In genomic region chr9:8643464-8643863, GRCh38 we compare ENCODE assay signal across 18 cellular contexts.
DNase-seq lines count a peak whose midpoint lies in the region; ATAC-seq and TF ChIP-seq lines count a peak whose summit lies in the region.
"Had no signal": no experiment of that assay in that cellular context is flagged by ENCODE, and none has a peak within 500 bp of the region (broad histone marks: within the 10 kb centered on the region; RNA-seq: fewer than 3 reads in every experiment).

No MANE protein-coding gene starts in this region.

- H3K79me1 ChIP-seq in neuronal stem cell (ENCODE audit: low read depth, low read length) = peaks cover 3% of the 10 kb centered on the region

- no CpG with 5 or more reads among the region's 6 CpGs for WGBS in neuronal stem cell (ENCODE audit: extremely low coverage in 2 of 2, insufficient read length in 2 of 2, insufficient replicate concordance in 1 of 2), 2 donors

- H3K23ac ChIP-seq in neuronal stem cell (ENCODE audit: low read depth, low read length, poor library complexity) = peak overlapping the region; percentile 50

- peak overlapping the region; percentile 88 for H4K91ac ChIP-seq in neuronal stem cell (ENCODE audit: low read depth, low read length, poor library complexity)

- H3K9ac ChIP-seq in neuronal stem cell (ENCODE audit: low read depth, low read length, poor library complexity) = no peak overlapping the region

- no peak overlapping the region for H3K27ac Mint-ChIP-seq in activated naive CD8-positive, alpha-beta T cell treated with anti-CD3 and anti-CD28 coated beads, Interleukin-2, amount 50 U/mL, for 24 hours
- H3K27ac Mint-ChIP-seq in activated naive CD8-positive, alpha-beta T cell treated with anti-CD3 and anti-CD28 coated beads for 36 hours = no peak overlapping the region
- no peak overlapping the region for H3K27ac Mint-ChIP-seq in glutamatergic neuron (ENCODE audit: unreplicated experiment)
- H3K27ac Mint-ChIP-seq: CD4-positive, alpha-beta T cell; GM23338 had no signal

- peak overlapping the region; percentile 86 for H3K18ac ChIP-seq in neuronal stem cell (ENCODE audit: low read length)

- H3K4me1 Mint-ChIP-seq in activated naive CD8-positive, alpha-beta T cell treated with anti-CD3 and anti-CD28 coated beads, Interleukin-2, amount 50 U/mL, for 24 hours = no peaks in the 10 kb centered on the region
- H3K4me1 Mint-ChIP-seq in activated naive CD8-positive, alpha-beta T cell treated with anti-CD3 and anti-CD28 coated beads for 36 hours = no peaks in the 10 kb centered on the region
- peaks cover 13% of the 10 kb centered on the region for H3K4me1 Mint-ChIP-seq in glutamatergic neuron (ENCODE audit: low read depth, unreplicated experiment)

- no peak overlapping the region for H3K14ac ChIP-seq in neuronal stem cell (ENCODE audit: low read length)

- no peak for DNase-seq in activated naive CD8-positive, alpha-beta T cell treated with anti-CD3 and anti-CD28 coated beads, Interleukin-2, amount 50 U/mL, for 24 hours
- no peak for DNase-seq in activated naive CD8-positive, alpha-beta T cell treated with anti-CD3 and anti-CD28 coated beads for 36 hours
- no peak for DNase-seq in glutamatergic neuron
- DNase-seq in neuronal stem cell (ENCODE audit: low spot score) = no peak
- DNase-seq in substantia nigra (lab: John Stamatoyannopoulos, UW) = no peak
- DNase-seq: AML-193; CD4-positive, alpha-beta T cell; DMS153; DMS79; GDM1; H7 had no signal

- no peak overlapping the region for H2BK12ac ChIP-seq in neuronal stem cell (ENCODE audit: low read length)

- H3K9me3 ChIP-seq in neuronal stem cell (replicated peaks in 1 of 2; ENCODE audit: control insufficient read depth in 2 of 2, insufficient read depth in 1 of 2, low read depth in 1 of 2, low read length in 2 of 2) = peaks cover 0 to 3% of the 10 kb centered on the region in 2 donors
- H3K9me3 ChIP-seq: A549 had no signal

- no peak overlapping the region for H3K27ac ChIP-seq in neuronal stem cell (replicated peaks; ENCODE audit: low read length)
- peak overlapping the region; percentile 7 for H3K27ac ChIP-seq in substantia nigra (ENCODE audit: low read depth, low read length, poor library complexity, severe bottlenecking)
- H3K27ac ChIP-seq: 22Rv1, A549, C4-2B had no signal

- no peaks in the 10 kb centered on the region for H3K27me3 ChIP-seq in neuronal stem cell (ENCODE audit: control insufficient read depth in 3 of 3, insufficient read depth in 3 of 3, low read depth in 1 of 3, low read length in 3 of 3)

- H3K4me1 ChIP-seq in neuronal stem cell (ENCODE audit: control insufficient read depth in 2 of 2, insufficient read depth in 1 of 2, low read depth in 1 of 2, low read length in 2 of 2) = peaks cover 0 to 1% of the 10 kb centered on the region in 2 donors
- H3K4me1 ChIP-seq: A549 had no signal

- no peak overlapping the region for H2BK5ac ChIP-seq in neuronal stem cell (ENCODE audit: low read length)

- peak overlapping the region; percentile 54 for H4K8ac ChIP-seq in neuronal stem cell (ENCODE audit: low read depth, low read length)

- H2BK15ac ChIP-seq in neuronal stem cell (ENCODE audit: low read length) = no peak overlapping the region

- H2BK120ac ChIP-seq in neuronal stem cell (ENCODE audit: low read depth, low read length) = no peak overlapping the region

- H3K4ac ChIP-seq in neuronal stem cell (ENCODE audit: low read length) = no peak overlapping the region

- no peaks in the 10 kb centered on the region for H3K36me3 Mint-ChIP-seq in activated naive CD8-positive, alpha-beta T cell treated with anti-CD3 and anti-CD28 coated beads, Interleukin-2, amount 50 U/mL, for 24 hours (ENCODE audit: low read depth)
- H3K36me3 Mint-ChIP-seq in activated naive CD8-positive, alpha-beta T cell treated with anti-CD3 and anti-CD28 coated beads for 36 hours = no peaks in the 10 kb centered on the region
- H3K36me3 Mint-ChIP-seq in glutamatergic neuron (ENCODE audit: unreplicated experiment) = no peaks in the 10 kb centered on the region

- no peak overlapping the region for H3K4me3 Mint-ChIP-seq in activated naive CD8-positive, alpha-beta T cell treated with anti-CD3 and anti-CD28 coated beads, Interleukin-2, amount 50 U/mL, for 24 hours
- no peak overlapping the region for H3K4me3 Mint-ChIP-seq in activated naive CD8-positive, alpha-beta T cell treated with anti-CD3 and anti-CD28 coated beads for 36 hours
- peak overlapping the region; percentile 25 for H3K4me3 Mint-ChIP-seq in glutamatergic neuron (ENCODE audit: unreplicated experiment)
- H3K4me3 Mint-ChIP-seq: CD4-positive, alpha-beta T cell; GM23338 had no signal

- H3K9me3 Mint-ChIP-seq in activated naive CD8-positive, alpha-beta T cell treated with anti-CD3 and anti-CD28 coated beads, Interleukin-2, amount 50 U/mL, for 24 hours = no peaks in the 10 kb centered on the region
- H3K9me3 Mint-ChIP-seq in activated naive CD8-positive, alpha-beta T cell treated with anti-CD3 and anti-CD28 coated beads for 36 hours = no peaks in the 10 kb centered on the region
- H3K9me3 Mint-ChIP-seq in glutamatergic neuron (ENCODE audit: unreplicated experiment) = peaks cover 11% of the 10 kb centered on the region
- H3K9me3 Mint-ChIP-seq: CD4-positive, alpha-beta T cell; GM23338 had no signal

- no peak overlapping the region for H3K4me2 ChIP-seq in neuronal stem cell (ENCODE audit: insufficient read depth, low read length, poor library complexity, severe bottlenecking)
- H3K4me2 ChIP-seq: A549, GM23338 had no signal

- H3K27me3 Mint-ChIP-seq in activated naive CD8-positive, alpha-beta T cell treated with anti-CD3 and anti-CD28 coated beads, Interleukin-2, amount 50 U/mL, for 24 hours = no peaks in the 10 kb centered on the region
- no peaks in the 10 kb centered on the region for H3K27me3 Mint-ChIP-seq in activated naive CD8-positive, alpha-beta T cell treated with anti-CD3 and anti-CD28 coated beads for 36 hours
- peaks cover 8% of the 10 kb centered on the region for H3K27me3 Mint-ChIP-seq in glutamatergic neuron (ENCODE audit: unreplicated experiment)
- H3K27me3 Mint-ChIP-seq: CD4-positive, alpha-beta T cell had no signal

- TF ChIP-seq CTCF in glutamatergic neuron (IDR thresholded peaks at IDR 0.05; ENCODE audit: partially characterized antibody, unreplicated experiment) = no peak

- ATAC-seq in activated naive CD8-positive, alpha-beta T cell treated with anti-CD3 and anti-CD28 coated beads, Interleukin-2, amount 50 U/mL, for 24 hours = peak; percentile 15
- ATAC-seq in HG02973 (IDR thresholded peaks at IDR 0.05; ENCODE audit: unreplicated experiment) (no peak), GM19397 (IDR thresholded peaks at IDR 0.05; ENCODE audit: unreplicated experiment) (no peak)
- no peak for ATAC-seq in activated CD4-positive, CD25-positive, alpha-beta regulatory T cell treated with anti-CD3 and anti-CD28 coated beads, Interleukin-2, amount 50 U/mL, for 24 hours
- ATAC-seq: A549, GM23338 had no signal

- H2AK5ac ChIP-seq in neuronal stem cell (ENCODE audit: low read depth, low read length) = no peak overlapping the region

- H3K36me3 ChIP-seq in neuronal stem cell (replicated peaks in 1 of 2; ENCODE audit: control insufficient read depth in 2 of 2, insufficient read depth in 2 of 2, low read length in 2 of 2) = no peaks in the 10 kb centered on the region

- peak overlapping the region in 1 of 2 donors; percentile 59 for H3K4me3 ChIP-seq in neuronal stem cell (ENCODE audit: low read length in 2 of 2)
- H3K4me3 ChIP-seq: A549, GM23338 had no signal

- no peak overlapping the region for H2AFZ ChIP-seq in neuronal stem cell (ENCODE audit: low read length)
- H2AFZ ChIP-seq: GM23338 had no signal
